ENCODE assay signal across 1 cellular context in the genomic region with DNA sequence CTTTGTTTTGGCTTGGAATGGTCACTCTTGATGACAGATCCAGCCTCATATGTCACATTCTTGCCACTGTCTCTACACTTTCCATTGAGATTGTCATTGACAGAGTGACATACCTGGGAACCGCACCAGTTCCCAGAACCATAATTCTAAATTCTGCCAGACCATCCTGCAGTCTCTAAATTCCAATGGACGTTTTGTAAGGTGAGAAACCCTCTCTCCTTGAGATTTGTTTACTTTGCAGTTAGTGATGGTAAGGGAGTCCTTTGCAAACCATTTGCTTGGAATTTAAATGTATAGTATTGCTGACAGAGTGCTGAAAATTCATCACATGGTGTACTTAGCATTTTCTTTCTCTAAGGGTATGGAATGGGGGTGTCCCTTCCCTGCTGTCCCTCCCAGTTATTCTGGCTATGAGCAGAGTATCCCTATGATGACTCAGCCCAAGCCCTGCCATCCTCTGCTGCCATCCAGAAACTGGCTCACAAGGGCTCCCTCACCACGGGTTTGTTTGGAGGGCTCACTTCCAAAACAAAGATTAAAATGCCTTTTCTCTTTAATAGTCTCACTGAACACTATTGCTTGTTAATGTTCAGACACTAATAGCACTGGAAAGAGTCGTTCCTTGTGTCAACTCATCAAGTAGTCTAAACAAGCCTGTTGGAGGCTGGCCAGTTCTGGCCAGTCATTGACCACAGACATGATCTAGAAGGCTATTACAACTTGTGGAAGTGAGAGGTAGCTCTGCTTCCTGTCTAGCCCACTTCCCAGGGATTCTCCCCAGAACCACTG.
A peak's percentile ranks its signal among the peaks of the same experiment; 100 is the strongest.
TF ChIP-seq lines count a peak whose summit lies in the region.

No MANE protein-coding gene starts in this region.

TF ChIP-seq in endothelial cell of umbilical vein, 7 proteins besides CTCF, POLR2A, EP300 and RAD21:
- TF ChIP-seq GATA2 (IDR thresholded peaks at IDR 0.05; ENCODE audit: insufficient read depth, insufficient read length, low read depth, low read length) (peak; percentile 52), POLR2AphosphoS5 (IDR thresholded peaks at IDR 0.05; ENCODE audit: insufficient read depth, low read depth, low read length) (peak; percentile 95), MYC (IDR thresholded peaks at IDR 0.05; ENCODE audit: low read depth, low read length) (no peak), EZH2 (IDR thresholded peaks at IDR 0.05; ENCODE audit: borderline replicate concordance, low read depth, low read length, severe bottlenecking) (no peak), FOS (IDR thresholded peaks at IDR 0.05; ENCODE audit: borderline replicate concordance, insufficient read depth, low read length) (peak; percentile 89), JUN (IDR thresholded peaks at IDR 0.05; ENCODE audit: borderline replicate concordance, insufficient read depth, insufficient read length, low read depth) (peak; percentile 47)
